In the genomic region with DNA sequence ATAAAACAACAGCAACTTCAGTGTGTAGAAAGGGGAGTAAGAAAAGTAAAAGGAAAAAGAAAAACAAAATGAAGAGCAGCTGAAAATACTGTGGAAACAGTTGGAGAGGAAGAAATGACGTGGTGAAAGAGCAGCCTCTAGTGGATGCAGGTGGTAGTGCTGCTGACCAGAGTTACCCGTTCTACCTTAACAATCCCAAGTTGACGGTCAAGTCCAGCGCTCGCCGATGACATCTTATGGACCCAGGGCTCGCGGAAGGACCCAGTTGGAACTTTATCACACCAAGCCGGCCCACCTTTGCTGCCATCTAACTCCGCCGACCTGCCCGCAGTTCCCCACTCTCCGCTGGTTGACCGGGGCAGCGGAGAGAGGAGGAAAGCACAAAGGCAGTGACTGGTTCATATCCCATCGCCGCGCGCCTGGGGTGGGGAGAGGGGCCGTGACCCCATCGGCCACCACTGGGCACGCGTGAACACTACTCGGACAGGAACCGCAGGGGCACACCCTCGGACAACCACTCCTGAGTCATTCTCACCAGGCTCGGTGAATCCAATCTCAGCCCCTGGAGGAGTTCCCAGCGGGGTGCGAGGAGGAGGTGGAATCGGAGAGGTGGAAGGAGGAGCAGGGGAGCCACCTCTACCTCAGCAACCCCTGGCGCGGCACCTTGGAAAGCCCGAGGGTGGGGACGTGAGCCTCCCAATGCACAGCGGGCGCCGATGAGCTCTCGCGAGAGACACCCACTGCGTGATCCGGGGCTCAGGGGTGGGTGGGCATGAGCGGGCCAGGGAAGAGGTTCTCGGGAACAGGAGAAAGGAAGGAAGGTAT, we compare ENCODE assay signal across 8 cellular contexts.
DNase-seq lines count a peak whose midpoint lies in the region; ATAC-seq, FAIRE-seq and TF ChIP-seq lines count a peak whose summit lies in the region.
"Not testable (repeated sequence)": the region's sequence is repeated elsewhere in the genome, so short reads cannot be mapped to it uniquely, and the experiment has no call there.

No MANE protein-coding gene starts in this region.

- FAIRE-seq in G401.6 (lab: Jason Lieb, UNC): peak; percentile 77

- intact Hi-C loops in activated CD4-positive, alpha-beta T cell treated with anti-CD3 and anti-CD28 coated beads for 36 hours (cut with DNase I, micrococcal nuclease): not testable (repeated sequence)

- H3K27ac Mint-ChIP-seq in activated CD4-positive, alpha-beta T cell treated with anti-CD3 and anti-CD28 coated beads for 36 hours; activated naive CD4-positive, alpha-beta T cell treated with anti-CD3 and anti-CD28 coated beads, Interleukin-2, amount 50 U/mL, for 72 hours; glutamatergic neuron (ENCODE audit: unreplicated experiment): not testable (repeated sequence)

- H3K4me1 Mint-ChIP-seq in activated CD4-positive, alpha-beta T cell treated with anti-CD3 and anti-CD28 coated beads for 36 hours; glutamatergic neuron (ENCODE audit: low read depth, unreplicated experiment): not testable (repeated sequence)

- CTCF ChIA-PET in activated CD4-positive, alpha-beta T cell treated with anti-CD3 and anti-CD28 coated beads for 36 hours (lab: Charles Lee): not testable (repeated sequence)

- POLR2A ChIA-PET in activated CD4-positive, alpha-beta T cell treated with anti-CD3 and anti-CD28 coated beads for 36 hours (lab: Charles Lee): not testable (repeated sequence)

- not testable (repeated sequence) for H3K27me3 Mint-ChIP-seq in activated CD4-positive, alpha-beta T cell treated with anti-CD3 and anti-CD28 coated beads for 36 hours; glutamatergic neuron (ENCODE audit: unreplicated experiment)

- peak; percentile 4 for DNase-seq in activated CD4-positive, alpha-beta T cell treated with anti-CD3 and anti-CD28 coated beads for 36 hours
- DNase-seq in activated naive CD4-positive, alpha-beta T cell treated with anti-CD3 and anti-CD28 coated beads, Interleukin-2, amount 50 U/mL, for 72 hours (ENCODE audit: low spot score in 2 of 2); glutamatergic neuron: not testable (repeated sequence)
- peak; percentile 1 for DNase-seq in stimulated activated CD4-positive, alpha-beta T cell treated with anti-CD3 and anti-CD28 coated beads, Interleukin-15, amount 100 ng/mL, for 24 hours

- H3K36me3 Mint-ChIP-seq in activated CD4-positive, alpha-beta T cell treated with anti-CD3 and anti-CD28 coated beads for 36 hours (ENCODE audit: low read depth); activated naive CD4-positive, alpha-beta T cell treated with anti-CD3 and anti-CD28 coated beads, Interleukin-2, amount 50 U/mL, for 72 hours; glutamatergic neuron (ENCODE audit: unreplicated experiment): not testable (repeated sequence)

- H3K9me3 Mint-ChIP-seq in activated CD4-positive, alpha-beta T cell treated with anti-CD3 and anti-CD28 coated beads for 36 hours (ENCODE audit: low read depth); activated naive CD4-positive, alpha-beta T cell treated with anti-CD3 and anti-CD28 coated beads, Interleukin-2, amount 50 U/mL, for 72 hours; glutamatergic neuron (ENCODE audit: unreplicated experiment): not testable (repeated sequence)

- not testable (repeated sequence) for TF ChIP-seq CTCF in glutamatergic neuron (IDR thresholded peaks at IDR 0.05; ENCODE audit: partially characterized antibody, unreplicated experiment)

- H3K4me3 Mint-ChIP-seq in activated CD4-positive, alpha-beta T cell treated with anti-CD3 and anti-CD28 coated beads for 36 hours: peak overlapping the region; percentile 54
- H3K4me3 Mint-ChIP-seq in glutamatergic neuron (ENCODE audit: unreplicated experiment): peak overlapping the region; percentile 82

- ATAC-seq in GM21381 (IDR thresholded peaks at IDR 0.05; ENCODE audit: unreplicated experiment) (peak; percentile 79), HG02798 (IDR thresholded peaks at IDR 0.05; ENCODE audit: poor library complexity, unreplicated experiment) (peak; percentile 85), HG03521 (IDR thresholded peaks at IDR 0.05; ENCODE audit: unreplicated experiment) (peak; percentile 61)
- peak; percentile 77 for ATAC-seq in activated CD4-positive, alpha-beta T cell treated with anti-CD3 and anti-CD28 coated beads for 36 hours
- ATAC-seq in activated naive CD4-positive, alpha-beta T cell treated with anti-CD3 and anti-CD28 coated beads, Interleukin-2, amount 50 U/mL, for 72 hours: peak; percentile 61 to 79
